In the genomic region with DNA sequence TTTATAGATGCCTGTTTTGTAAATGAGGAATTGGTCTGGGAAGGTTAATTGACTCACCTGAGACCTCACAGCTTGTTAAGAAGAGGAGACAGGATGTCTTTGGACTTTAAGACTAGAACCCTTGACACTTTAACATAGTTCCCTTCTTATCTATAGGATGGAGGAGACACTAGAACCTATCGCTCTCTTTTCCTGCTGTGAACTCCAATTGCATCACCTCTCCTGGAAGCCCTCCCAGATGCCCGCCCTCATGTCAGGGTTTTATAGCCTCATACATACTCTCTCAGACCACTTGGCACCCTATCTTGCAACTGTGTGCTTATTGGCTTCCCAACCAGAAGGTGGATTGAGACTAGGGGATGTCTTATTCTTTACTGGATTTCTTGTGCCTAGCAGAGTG, we compare ENCODE assay signal across 1 cellular context.
TF ChIP-seq lines count a peak whose summit lies in the region.

No MANE protein-coding gene starts in this region.

TF ChIP-seq in H1, 55 proteins besides CTCF, POLR2A, EP300 and RAD21:
- TF ChIP-seq, protein P1, sequence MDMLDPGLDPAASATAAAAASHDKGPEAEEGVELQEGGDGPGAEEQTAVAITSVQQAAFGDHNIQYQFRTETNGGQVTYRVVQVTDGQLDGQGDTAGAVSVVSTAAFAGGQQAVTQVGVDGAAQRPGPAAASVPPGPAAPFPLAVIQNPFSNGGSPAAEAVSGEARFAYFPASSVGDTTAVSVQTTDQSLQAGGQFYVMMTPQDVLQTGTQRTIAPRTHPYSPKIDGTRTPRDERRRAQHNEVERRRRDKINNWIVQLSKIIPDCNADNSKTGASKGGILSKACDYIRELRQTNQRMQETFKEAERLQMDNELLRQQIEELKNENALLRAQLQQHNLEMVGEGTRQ (IDR thresholded peaks at IDR 0.05; ENCODE audit: low read length) = no peak
- TF ChIP-seq RNF2 (IDR thresholded peaks at IDR 0.05; ENCODE audit: borderline replicate concordance, low read depth, low read length, missing control alignments, poor library complexity, severe bottlenecking) (no peak), ASH2L (IDR thresholded peaks at IDR 0.05; ENCODE audit: low read length) (no peak), EZH2 (IDR thresholded peaks at IDR 0.05; ENCODE audit: low read depth, low read length, severe bottlenecking) (no peak), YY1 (IDR thresholded peaks at IDR 0.05; ENCODE audit: low read depth, low read length) (no peak), CBX5 (IDR thresholded peaks at IDR 0.05; ENCODE audit: low read depth, low read length) (no peak), SP4 (IDR thresholded peaks at IDR 0.05; ENCODE audit: low read length) (no peak)
- TF ChIP-seq, protein P2, sequence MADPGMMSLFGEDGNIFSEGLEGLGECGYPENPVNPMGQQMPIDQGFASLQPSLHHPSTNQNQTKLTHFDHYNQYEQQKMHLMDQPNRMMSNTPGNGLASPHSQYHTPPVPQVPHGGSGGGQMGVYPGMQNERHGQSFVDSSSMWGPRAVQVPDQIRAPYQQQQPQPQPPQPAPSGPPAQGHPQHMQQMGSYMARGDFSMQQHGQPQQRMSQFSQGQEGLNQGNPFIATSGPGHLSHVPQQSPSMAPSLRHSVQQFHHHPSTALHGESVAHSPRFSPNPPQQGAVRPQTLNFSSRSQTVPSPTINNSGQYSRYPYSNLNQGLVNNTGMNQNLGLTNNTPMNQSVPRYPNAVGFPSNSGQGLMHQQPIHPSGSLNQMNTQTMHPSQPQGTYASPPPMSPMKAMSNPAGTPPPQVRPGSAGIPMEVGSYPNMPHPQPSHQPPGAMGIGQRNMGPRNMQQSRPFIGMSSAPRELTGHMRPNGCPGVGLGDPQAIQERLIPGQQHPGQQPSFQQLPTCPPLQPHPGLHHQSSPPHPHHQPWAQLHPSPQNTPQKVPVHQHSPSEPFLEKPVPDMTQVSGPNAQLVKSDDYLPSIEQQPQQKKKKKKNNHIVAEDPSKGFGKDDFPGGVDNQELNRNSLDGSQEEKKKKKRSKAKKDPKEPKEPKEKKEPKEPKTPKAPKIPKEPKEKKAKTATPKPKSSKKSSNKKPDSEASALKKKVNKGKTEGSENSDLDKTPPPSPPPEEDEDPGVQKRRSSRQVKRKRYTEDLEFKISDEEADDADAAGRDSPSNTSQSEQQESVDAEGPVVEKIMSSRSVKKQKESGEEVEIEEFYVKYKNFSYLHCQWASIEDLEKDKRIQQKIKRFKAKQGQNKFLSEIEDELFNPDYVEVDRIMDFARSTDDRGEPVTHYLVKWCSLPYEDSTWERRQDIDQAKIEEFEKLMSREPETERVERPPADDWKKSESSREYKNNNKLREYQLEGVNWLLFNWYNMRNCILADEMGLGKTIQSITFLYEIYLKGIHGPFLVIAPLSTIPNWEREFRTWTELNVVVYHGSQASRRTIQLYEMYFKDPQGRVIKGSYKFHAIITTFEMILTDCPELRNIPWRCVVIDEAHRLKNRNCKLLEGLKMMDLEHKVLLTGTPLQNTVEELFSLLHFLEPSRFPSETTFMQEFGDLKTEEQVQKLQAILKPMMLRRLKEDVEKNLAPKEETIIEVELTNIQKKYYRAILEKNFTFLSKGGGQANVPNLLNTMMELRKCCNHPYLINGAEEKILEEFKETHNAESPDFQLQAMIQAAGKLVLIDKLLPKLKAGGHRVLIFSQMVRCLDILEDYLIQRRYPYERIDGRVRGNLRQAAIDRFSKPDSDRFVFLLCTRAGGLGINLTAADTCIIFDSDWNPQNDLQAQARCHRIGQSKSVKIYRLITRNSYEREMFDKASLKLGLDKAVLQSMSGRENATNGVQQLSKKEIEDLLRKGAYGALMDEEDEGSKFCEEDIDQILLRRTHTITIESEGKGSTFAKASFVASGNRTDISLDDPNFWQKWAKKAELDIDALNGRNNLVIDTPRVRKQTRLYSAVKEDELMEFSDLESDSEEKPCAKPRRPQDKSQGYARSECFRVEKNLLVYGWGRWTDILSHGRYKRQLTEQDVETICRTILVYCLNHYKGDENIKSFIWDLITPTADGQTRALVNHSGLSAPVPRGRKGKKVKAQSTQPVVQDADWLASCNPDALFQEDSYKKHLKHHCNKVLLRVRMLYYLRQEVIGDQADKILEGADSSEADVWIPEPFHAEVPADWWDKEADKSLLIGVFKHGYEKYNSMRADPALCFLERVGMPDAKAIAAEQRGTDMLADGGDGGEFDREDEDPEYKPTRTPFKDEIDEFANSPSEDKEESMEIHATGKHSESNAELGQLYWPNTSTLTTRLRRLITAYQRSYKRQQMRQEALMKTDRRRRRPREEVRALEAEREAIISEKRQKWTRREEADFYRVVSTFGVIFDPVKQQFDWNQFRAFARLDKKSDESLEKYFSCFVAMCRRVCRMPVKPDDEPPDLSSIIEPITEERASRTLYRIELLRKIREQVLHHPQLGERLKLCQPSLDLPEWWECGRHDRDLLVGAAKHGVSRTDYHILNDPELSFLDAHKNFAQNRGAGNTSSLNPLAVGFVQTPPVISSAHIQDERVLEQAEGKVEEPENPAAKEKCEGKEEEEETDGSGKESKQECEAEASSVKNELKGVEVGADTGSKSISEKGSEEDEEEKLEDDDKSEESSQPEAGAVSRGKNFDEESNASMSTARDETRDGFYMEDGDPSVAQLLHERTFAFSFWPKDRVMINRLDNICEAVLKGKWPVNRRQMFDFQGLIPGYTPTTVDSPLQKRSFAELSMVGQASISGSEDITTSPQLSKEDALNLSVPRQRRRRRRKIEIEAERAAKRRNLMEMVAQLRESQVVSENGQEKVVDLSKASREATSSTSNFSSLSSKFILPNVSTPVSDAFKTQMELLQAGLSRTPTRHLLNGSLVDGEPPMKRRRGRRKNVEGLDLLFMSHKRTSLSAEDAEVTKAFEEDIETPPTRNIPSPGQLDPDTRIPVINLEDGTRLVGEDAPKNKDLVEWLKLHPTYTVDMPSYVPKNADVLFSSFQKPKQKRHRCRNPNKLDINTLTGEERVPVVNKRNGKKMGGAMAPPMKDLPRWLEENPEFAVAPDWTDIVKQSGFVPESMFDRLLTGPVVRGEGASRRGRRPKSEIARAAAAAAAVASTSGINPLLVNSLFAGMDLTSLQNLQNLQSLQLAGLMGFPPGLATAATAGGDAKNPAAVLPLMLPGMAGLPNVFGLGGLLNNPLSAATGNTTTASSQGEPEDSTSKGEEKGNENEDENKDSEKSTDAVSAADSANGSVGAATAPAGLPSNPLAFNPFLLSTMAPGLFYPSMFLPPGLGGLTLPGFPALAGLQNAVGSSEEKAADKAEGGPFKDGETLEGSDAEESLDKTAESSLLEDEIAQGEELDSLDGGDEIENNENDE (IDR thresholded peaks at IDR 0.05; ENCODE audit: insufficient replicate concordance, low read length) = no peak
